In the genomic region with DNA sequence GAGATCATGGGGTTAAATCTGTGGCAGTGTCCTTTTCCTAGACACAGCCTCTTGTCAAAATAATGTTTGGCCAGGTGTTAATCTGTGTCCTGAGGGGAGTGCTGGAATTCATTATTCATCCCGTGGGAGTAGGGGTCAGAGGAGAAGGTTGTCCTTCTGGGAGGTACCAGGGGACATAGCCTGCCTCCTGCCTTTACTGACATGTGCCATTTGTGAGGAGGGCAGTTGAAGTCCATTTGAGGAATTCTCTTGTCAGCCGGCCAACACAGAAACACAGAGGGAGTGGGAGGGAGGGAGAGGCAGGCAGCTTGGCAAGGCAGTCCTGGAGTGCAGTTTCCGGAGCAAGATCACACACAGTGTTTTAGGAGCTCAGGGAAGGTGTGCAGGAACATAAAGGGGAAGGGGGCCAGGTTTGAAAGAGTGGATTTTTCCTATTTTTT, we compare ENCODE assay signal across 10 cellular contexts.
DNase-seq lines count a peak whose midpoint lies in the region; ATAC-seq and TF ChIP-seq lines count a peak whose summit lies in the region.
"Had no signal": no experiment of that assay in that cellular context is flagged by ENCODE, and none has a peak within 500 bp of the region (broad histone marks: within the 10 kb centered on the region; RNA-seq: fewer than 3 reads in every experiment).

No MANE protein-coding gene starts in this region.

- H3K27me3 ChIP-seq in BE2C = no peaks in the 10 kb centered on the region
- H3K27me3 ChIP-seq in ovary = no peaks in the 10 kb centered on the region
- H3K27me3 ChIP-seq in naive thymus-derived CD4-positive, alpha-beta T cell (ENCODE audit: control insufficient read depth in 2 of 2, insufficient read depth in 2 of 2, low read length in 2 of 2) = no peaks in the 10 kb centered on the region

- TF ChIP-seq EP300 in ovary (IDR thresholded peaks at IDR 0.05) = no peak

- no peak overlapping the region for H3K27ac Mint-ChIP-seq in naive thymus-derived CD4-positive, alpha-beta T cell
- H3K27ac Mint-ChIP-seq: activated B cell treated with CpG ODN at 0.5 μM for 24 hours had no signal

- no peaks in the 10 kb centered on the region for H3K36me3 ChIP-seq in BE2C
- no peaks in the 10 kb centered on the region for H3K36me3 ChIP-seq in ovary
- no peaks in the 10 kb centered on the region for H3K36me3 ChIP-seq in naive thymus-derived CD4-positive, alpha-beta T cell (ENCODE audit: control insufficient read depth in 2 of 3, insufficient read depth in 3 of 3, low read length in 3 of 3)

- H3K9me3 ChIP-seq in BE2C (no peaks in the 10 kb centered on the region), ovary (no peaks in the 10 kb centered on the region)
- H3K9me3 ChIP-seq in naive thymus-derived CD4-positive, alpha-beta T cell (ENCODE audit: control insufficient read depth in 2 of 3, low read length in 3 of 3) = no peaks in the 10 kb centered on the region

- TF ChIP-seq POLR2A in ovary (IDR thresholded peaks at IDR 0.05) = no peak

- H3K36me3 Mint-ChIP-seq in naive thymus-derived CD4-positive, alpha-beta T cell = no peaks in the 10 kb centered on the region

- TF ChIP-seq CTCF in BE2C (IDR thresholded peaks at IDR 0.05; ENCODE audit: low read depth, low read length) (no peak), ovary (IDR thresholded peaks at IDR 0.05) (no peak)

- POLR2A ChIA-PET in naive thymus-derived CD4-positive, alpha-beta T cell (lab: Charles Lee) = no interaction called here

- H3K4me3 Mint-ChIP-seq in naive thymus-derived CD4-positive, alpha-beta T cell = no peak overlapping the region
- H3K4me3 Mint-ChIP-seq: activated B cell treated with CpG ODN at 0.5 μM for 24 hours had no signal

- CTCF ChIA-PET in naive thymus-derived CD4-positive, alpha-beta T cell (lab: Charles Lee) = no interaction called here

- H3K27me3 Mint-ChIP-seq in naive thymus-derived CD4-positive, alpha-beta T cell = peaks cover 0 to 9% (median 0%) of the 10 kb centered on the region in 5 donors
- H3K27me3 Mint-ChIP-seq: activated B cell treated with CpG ODN at 0.5 μM for 24 hours had no signal

- peaks cover 0 to 22% (median 14%) of the 10 kb centered on the region in 7 donors for H3K4me1 Mint-ChIP-seq in naive thymus-derived CD4-positive, alpha-beta T cell

- H3K4me1 ChIP-seq in BE2C (peaks cover 8% of the 10 kb centered on the region), ovary (ENCODE audit: insufficient read depth) (peaks cover 8% of the 10 kb centered on the region)
- no peaks in the 10 kb centered on the region for H3K4me1 ChIP-seq in naive thymus-derived CD4-positive, alpha-beta T cell (ENCODE audit: control insufficient read depth in 2 of 2, insufficient read depth in 2 of 2, low read length in 2 of 2)

- H3K4me3 ChIP-seq in BE2C (ENCODE audit: low read depth, low read length) = no peak overlapping the region
- H3K4me3 ChIP-seq in ovary = no peak overlapping the region
- no peak overlapping the region for H3K4me3 ChIP-seq in naive thymus-derived CD4-positive, alpha-beta T cell (ENCODE audit: low read length)

- ATAC-seq in SK-N-SH treated with all-trans-retinoic acid at 6 μM for 48 hours = peak; percentile 83
- peak; percentile 89 to 92 for ATAC-seq in left cardiac atrium
- no peak for ATAC-seq in naive thymus-derived CD4-positive, alpha-beta T cell

- WGBS in ovary, 3 donors = 1 to 3% (median 2%) methylated on average over 3 of the region's 3 CpGs

- H3K9me3 Mint-ChIP-seq in naive thymus-derived CD4-positive, alpha-beta T cell = peaks cover 0 to 7% (median 0%) of the 10 kb centered on the region in 11 donors
- H3K9me3 Mint-ChIP-seq: activated B cell treated with CpG ODN at 0.5 μM for 24 hours had no signal

- peak; percentile 33 for DNase-seq in BE2C
- peak; percentile 57 for DNase-seq in left cardiac atrium
- peak; percentile 23 to 51 (median 39) for DNase-seq in ovary
- DNase-seq in NCI-H1436 (lab: John Stamatoyannopoulos, UW) = no peak
- DNase-seq in naive thymus-derived CD4-positive, alpha-beta T cell = no peak
- no peak for DNase-seq in activated CD4-positive, CD25-positive, alpha-beta regulatory T cell treated with anti-CD3 and anti-CD28 coated beads, Interleukin-2, amount 50 U/mL, for 72 hours
- no peak for DNase-seq in DMS79 treated with DMSO at 0.1 percent for 48 hours (lab: John Stamatoyannopoulos, UW)
- DNase-seq: activated B cell treated with CpG ODN at 0.5 μM for 24 hours; activated T-cell treated with anti-CD3 and anti-CD28 coated beads, Interleukin-2, amount 50 U/mL, for 48 hours had no signal

- no peak overlapping the region for H3K27ac ChIP-seq in ovary
- no peak overlapping the region for H3K27ac ChIP-seq in naive thymus-derived CD4-positive, alpha-beta T cell (ENCODE audit: low read depth, low read length)

- intact Hi-C loops in left cardiac atrium (cut with DNase I) = no loop called here
- intact Hi-C loops in ovary (cut with DNase I) = no loop called here
- intact Hi-C loops in naive thymus-derived CD4-positive, alpha-beta T cell (cut with micrococcal nuclease) = no loop called here

TF ChIP-seq in SK-N-SH treated with all-trans-retinoic acid at 6 μM for 48 hours, 23 proteins besides CTCF, POLR2A, EP300 and RAD21:
- TF ChIP-seq TCF4 (CRISPR knock-in tag; IDR thresholded peaks at IDR 0.05; ENCODE audit: borderline replicate concordance) (0 out of 2 replicates have a peak, but pooled peaks have one; percentile 44), PPARA (CRISPR knock-in tag; IDR thresholded peaks at IDR 0.05; ENCODE audit: borderline replicate concordance) (no peak), GLIS3 (CRISPR knock-in tag; IDR thresholded peaks at IDR 0.05) (no peak), ARNTL (CRISPR knock-in tag; IDR thresholded peaks at IDR 0.05; ENCODE audit: borderline replicate concordance, low read depth) (no peak), TOX (CRISPR knock-in tag; IDR thresholded peaks at IDR 0.05; ENCODE audit: borderline replicate concordance) (no peak), CSDC2 (CRISPR knock-in tag; IDR thresholded peaks at IDR 0.05) (no peak), ZFP3 (CRISPR knock-in tag; IDR thresholded peaks at IDR 0.05) (no peak), SNAI2 (CRISPR knock-in tag; IDR thresholded peaks at IDR 0.05) (no peak)
- TF ChIP-seq, protein P1, sequence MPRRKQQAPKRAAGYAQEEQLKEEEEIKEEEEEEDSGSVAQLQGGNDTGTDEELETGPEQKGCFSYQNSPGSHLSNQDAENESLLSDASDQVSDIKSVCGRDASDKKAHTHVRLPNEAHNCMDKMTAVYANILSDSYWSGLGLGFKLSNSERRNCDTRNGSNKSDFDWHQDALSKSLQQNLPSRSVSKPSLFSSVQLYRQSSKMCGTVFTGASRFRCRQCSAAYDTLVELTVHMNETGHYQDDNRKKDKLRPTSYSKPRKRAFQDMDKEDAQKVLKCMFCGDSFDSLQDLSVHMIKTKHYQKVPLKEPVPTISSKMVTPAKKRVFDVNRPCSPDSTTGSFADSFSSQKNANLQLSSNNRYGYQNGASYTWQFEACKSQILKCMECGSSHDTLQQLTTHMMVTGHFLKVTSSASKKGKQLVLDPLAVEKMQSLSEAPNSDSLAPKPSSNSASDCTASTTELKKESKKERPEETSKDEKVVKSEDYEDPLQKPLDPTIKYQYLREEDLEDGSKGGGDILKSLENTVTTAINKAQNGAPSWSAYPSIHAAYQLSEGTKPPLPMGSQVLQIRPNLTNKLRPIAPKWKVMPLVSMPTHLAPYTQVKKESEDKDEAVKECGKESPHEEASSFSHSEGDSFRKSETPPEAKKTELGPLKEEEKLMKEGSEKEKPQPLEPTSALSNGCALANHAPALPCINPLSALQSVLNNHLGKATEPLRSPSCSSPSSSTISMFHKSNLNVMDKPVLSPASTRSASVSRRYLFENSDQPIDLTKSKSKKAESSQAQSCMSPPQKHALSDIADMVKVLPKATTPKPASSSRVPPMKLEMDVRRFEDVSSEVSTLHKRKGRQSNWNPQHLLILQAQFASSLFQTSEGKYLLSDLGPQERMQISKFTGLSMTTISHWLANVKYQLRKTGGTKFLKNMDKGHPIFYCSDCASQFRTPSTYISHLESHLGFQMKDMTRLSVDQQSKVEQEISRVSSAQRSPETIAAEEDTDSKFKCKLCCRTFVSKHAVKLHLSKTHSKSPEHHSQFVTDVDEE (CRISPR knock-in tag; IDR thresholded peaks at IDR 0.05) = peak; percentile 64; the same call in 1 of the 2 replicates
- TF ChIP-seq, protein P2, sequence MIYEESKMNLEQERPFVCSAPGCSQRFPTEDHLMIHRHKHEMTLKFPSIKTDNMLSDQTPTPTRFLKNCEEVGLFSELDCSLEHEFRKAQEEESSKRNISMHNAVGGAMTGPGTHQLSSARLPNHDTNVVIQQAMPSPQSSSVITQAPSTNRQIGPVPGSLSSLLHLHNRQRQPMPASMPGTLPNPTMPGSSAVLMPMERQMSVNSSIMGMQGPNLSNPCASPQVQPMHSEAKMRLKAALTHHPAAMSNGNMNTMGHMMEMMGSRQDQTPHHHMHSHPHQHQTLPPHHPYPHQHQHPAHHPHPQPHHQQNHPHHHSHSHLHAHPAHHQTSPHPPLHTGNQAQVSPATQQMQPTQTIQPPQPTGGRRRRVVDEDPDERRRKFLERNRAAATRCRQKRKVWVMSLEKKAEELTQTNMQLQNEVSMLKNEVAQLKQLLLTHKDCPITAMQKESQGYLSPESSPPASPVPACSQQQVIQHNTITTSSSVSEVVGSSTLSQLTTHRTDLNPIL (CRISPR knock-in tag; IDR thresholded peaks at IDR 0.05; ENCODE audit: low read depth) = no peak
- TF ChIP-seq, protein P3, sequence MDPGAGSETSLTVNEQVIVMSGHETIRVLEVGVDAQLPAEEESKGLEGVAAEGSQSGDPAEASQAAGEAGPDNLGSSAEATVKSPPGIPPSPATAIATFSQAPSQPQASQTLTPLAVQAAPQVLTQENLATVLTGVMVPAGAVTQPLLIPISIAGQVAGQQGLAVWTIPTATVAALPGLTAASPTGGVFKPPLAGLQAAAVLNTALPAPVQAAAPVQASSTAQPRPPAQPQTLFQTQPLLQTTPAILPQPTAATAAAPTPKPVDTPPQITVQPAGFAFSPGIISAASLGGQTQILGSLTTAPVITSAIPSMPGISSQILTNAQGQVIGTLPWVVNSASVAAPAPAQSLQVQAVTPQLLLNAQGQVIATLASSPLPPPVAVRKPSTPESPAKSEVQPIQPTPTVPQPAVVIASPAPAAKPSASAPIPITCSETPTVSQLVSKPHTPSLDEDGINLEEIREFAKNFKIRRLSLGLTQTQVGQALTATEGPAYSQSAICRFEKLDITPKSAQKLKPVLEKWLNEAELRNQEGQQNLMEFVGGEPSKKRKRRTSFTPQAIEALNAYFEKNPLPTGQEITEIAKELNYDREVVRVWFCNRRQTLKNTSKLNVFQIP (CRISPR knock-in tag; IDR thresholded peaks at IDR 0.05; ENCODE audit: borderline replicate concordance, low read depth) = no peak

Comparison
In these comparisons a context has a peak if more than half of its experiments do, and no peak if none do; other contexts are left out.
1. DNase-seq: peak in BE2C (single experiment), left cardiac atrium (single experiment) and ovary (5 of 5); none in NCI-H1436 (single experiment), naive thymus-derived CD4-positive, alpha-beta T cell (0 of 9), activated CD4-positive, CD25-positive, alpha-beta regulatory T cell treated with anti-CD3 and anti-CD28 coated beads, Interleukin-2, amount 50 U/mL, for 72 hours (single experiment) and DMS79 treated with DMSO at 0.1 percent for 48 hours (single experiment).